Comparison of ENCODE assay signal across 8 cellular contexts in the genomic region with DNA sequence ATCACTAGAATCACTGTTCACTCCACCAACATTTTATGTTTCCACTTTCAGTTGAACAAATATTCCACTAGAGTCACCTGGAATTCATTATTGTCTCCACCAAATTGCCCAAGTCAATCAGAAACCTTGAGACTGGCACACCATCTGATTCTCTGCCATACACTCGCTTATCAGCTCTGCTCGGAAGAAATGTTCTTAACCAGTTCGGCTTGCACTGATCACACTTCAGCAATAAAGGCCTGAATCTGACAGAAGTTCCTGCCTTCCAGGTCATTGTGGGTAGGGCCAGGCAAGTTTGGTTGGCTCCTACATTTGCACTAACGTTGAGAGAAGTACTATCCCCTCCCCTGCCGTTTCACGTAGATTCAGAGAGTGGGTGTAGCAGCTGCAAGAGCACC. TPM values are rescaled to one million over a fixed set of nuclear protein-coding genes. Genes with fewer than 3 reads are reported as not detected.
DNase-seq lines count a peak whose midpoint lies in the region; ATAC-seq and TF ChIP-seq lines count a peak whose summit lies in the region.

No MANE protein-coding gene starts in this region.

- 0% methylated on average over 6 of the region's 6 CpGs for WGBS in sigmoid colon, 2 donors

- in situ Hi-C loops in GM13977 (cut with MboI; ENCODE audit: low pct_unique_long_range_greater_than_20kb, low sequenced_read_pairs, unreplicated experiment) = no loop called here

- TF ChIP-seq CTCF in GM13977 (IDR thresholded peaks at IDR 0.05; ENCODE audit: extremely low read depth, insufficient read depth, missing control alignments) (no peak), fibroblast of mammary gland (conservative IDR thresholded peaks at IDR 0.05; ENCODE audit: control insufficient read depth, insufficient read depth, low read depth, low read length) (no peak), sigmoid colon (IDR thresholded peaks at IDR 0.05) (no peak)

- H3K27ac ChIP-seq in SJSA1 (peak overlapping the region; percentile 40; the same call in 1 of the 2 replicates), sigmoid colon (peak overlapping the region; percentile 90 to 93 (median 90))

- H3K4me3 ChIP-seq in SJSA1 = peak overlapping the region; percentile 63
- peak overlapping the region; percentile 99 for H3K4me3 ChIP-seq in fibroblast of mammary gland (ENCODE audit: control insufficient read depth, low read depth, low read length)
- peak overlapping the region; percentile 78 to 94 (median 81) for H3K4me3 ChIP-seq in sigmoid colon

- no peak for ATAC-seq in GM18520 (IDR thresholded peaks at IDR 0.05; ENCODE audit: unreplicated experiment)

- DNase-seq in GM13977 (ENCODE audit: low spot score) = peak; percentile 77
- DNase-seq in SJSA1 (ENCODE audit: low read depth in 1 of 2, low spot score in 2 of 2) = no peak
- DNase-seq in fibroblast of mammary gland (ENCODE audit: low read depth) = no peak
- DNase-seq in sigmoid colon = no peak
- DNase-seq in activated CD8-positive, alpha-beta memory T cell treated with anti-CD3 and anti-CD28 coated beads, Interleukin-2, amount 50 U/mL, for 48 hours = no peak
- no peak for DNase-seq in NCI-H2227 treated with DMSO at 0.1 percent for 48 hours (lab: John Stamatoyannopoulos, UW)
- no peak for DNase-seq in SW 1271 (lab: John Stamatoyannopoulos, UW)

- no peaks in the 10 kb centered on the region for H3K27me3 ChIP-seq in SJSA1 (replicated peaks)
- no peaks in the 10 kb centered on the region for H3K27me3 ChIP-seq in sigmoid colon

- no peak for TF ChIP-seq POLR2A in sigmoid colon (IDR thresholded peaks at IDR 0.05)

- no peaks in the 10 kb centered on the region for H3K9me3 ChIP-seq in SJSA1 (replicated peaks)
- no peaks in the 10 kb centered on the region for H3K9me3 ChIP-seq in sigmoid colon

- TF ChIP-seq EP300 in sigmoid colon (IDR thresholded peaks at IDR 0.05) = no peak

- intact Hi-C loops in sigmoid colon (cut with DNase I) = loop anchor here (2.0 kb wide), 1 partner anchor 39 kb away; a partner anchor contains a TSS

- H3K36me3 ChIP-seq in SJSA1 = peaks cover 60% of the 10 kb centered on the region
- H3K36me3 ChIP-seq in sigmoid colon = no peaks in the 10 kb centered on the region

- peaks cover 15% of the 10 kb centered on the region for H3K4me1 ChIP-seq in SJSA1 (replicated peaks)
- H3K4me1 ChIP-seq in sigmoid colon = peaks cover 0 to 59% (median 53%) of the 10 kb centered on the region in 4 donors

RNA-seq across cellular contexts. Expression of a gene that starts 10.0 kb away (rescaled TPM):
- 847 and 1,117 TPM in 2 replicates for total RNA-seq in SJSA1 (2014; rRNA removed; shearing (Covaris generic))
- total RNA-seq in sigmoid colon = 100 to 1,000 TPM in 2 of 4 donors, 10 to 100 TPM in 2; 68.1 to 175 (median 96.6) TPM
- 100 to 1,000 TPM; 338 to 456 (median 402) TPM for polyA plus RNA-seq in sigmoid colon

RNA-seq across cellular contexts. Expression of a gene that starts 24.2 kb away (rescaled TPM):
- total RNA-seq in SJSA1 (2014; rRNA removed; shearing (Covaris generic)) = not detected in 2 replicates
- not detected for total RNA-seq in sigmoid colon
- polyA plus RNA-seq in sigmoid colon = not detected

RNA-seq across cellular contexts. Expression of a gene that starts 27.1 kb away (rescaled TPM):
- not detected in 2 replicates for total RNA-seq in SJSA1 (2014; rRNA removed; shearing (Covaris generic))
- total RNA-seq in sigmoid colon = under 1 TPM in 2 of 4 donors, not detected in 2; under 0.01 TPM
- polyA plus RNA-seq in sigmoid colon = under 1 TPM in 1 of 3 donors, not detected in 2; 0.01 TPM

RNA-seq across cellular contexts. Expression of a gene that starts 38.8 kb away (rescaled TPM):
- total RNA-seq in SJSA1 (2014; rRNA removed; shearing (Covaris generic)) = 83.4 and 92.1 TPM in 2 replicates
- 10 to 100 TPM; 36.4 to 58.2 (median 53.5) TPM for total RNA-seq in sigmoid colon
- 10 to 100 TPM; 23.4 to 80.8 (median 27.6) TPM for polyA plus RNA-seq in sigmoid colon
